In the genomic region with DNA sequence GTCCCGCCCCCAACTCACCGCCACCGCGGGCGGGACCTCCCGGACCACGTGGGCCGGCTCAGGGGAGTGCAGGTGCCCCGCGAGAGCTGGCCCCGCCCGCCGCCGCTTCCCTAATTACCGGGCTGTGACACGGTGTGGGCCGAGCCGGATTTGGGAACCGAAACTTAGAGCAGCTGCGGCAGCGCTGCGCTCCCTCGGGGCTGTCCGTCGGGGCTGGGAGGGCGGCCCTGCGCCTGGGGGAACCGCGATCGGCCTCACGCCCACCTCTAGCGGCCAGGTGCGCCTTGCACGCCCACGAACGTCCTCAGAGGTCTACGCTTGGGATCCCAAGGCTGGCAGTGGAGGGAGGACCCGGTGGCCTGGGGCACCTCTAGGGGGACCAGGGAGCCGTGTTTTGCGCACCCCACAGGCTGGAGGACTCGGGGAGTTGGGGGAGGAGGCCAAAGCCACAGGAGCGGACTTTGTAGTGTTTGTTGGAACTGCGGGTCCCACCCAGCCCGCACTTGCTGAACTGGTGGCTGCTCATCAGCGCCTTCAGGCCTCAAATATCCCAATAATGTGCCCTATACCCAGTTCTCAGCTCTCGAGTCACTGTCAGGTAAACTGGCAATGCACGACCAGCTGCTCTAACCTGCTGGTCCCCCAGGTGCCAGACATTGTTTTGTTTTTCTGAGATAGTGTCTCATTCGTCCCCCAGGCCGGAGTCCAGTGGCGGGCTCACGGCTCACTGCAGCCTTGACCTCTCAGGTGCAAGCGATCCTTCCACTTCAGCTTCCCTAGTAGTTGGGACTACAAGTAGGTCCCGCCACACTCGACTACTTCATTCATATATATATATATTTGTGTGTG, we compare ENCODE assay signal across 1 cellular context.
TF ChIP-seq lines count a peak whose summit lies in the region.

No MANE protein-coding gene starts in this region.

TF ChIP-seq in HepG2, 621 proteins besides CTCF, POLR2A, EP300 and RAD21 (continued from another document and continues in another):
- TF ChIP-seq, protein P1, sequence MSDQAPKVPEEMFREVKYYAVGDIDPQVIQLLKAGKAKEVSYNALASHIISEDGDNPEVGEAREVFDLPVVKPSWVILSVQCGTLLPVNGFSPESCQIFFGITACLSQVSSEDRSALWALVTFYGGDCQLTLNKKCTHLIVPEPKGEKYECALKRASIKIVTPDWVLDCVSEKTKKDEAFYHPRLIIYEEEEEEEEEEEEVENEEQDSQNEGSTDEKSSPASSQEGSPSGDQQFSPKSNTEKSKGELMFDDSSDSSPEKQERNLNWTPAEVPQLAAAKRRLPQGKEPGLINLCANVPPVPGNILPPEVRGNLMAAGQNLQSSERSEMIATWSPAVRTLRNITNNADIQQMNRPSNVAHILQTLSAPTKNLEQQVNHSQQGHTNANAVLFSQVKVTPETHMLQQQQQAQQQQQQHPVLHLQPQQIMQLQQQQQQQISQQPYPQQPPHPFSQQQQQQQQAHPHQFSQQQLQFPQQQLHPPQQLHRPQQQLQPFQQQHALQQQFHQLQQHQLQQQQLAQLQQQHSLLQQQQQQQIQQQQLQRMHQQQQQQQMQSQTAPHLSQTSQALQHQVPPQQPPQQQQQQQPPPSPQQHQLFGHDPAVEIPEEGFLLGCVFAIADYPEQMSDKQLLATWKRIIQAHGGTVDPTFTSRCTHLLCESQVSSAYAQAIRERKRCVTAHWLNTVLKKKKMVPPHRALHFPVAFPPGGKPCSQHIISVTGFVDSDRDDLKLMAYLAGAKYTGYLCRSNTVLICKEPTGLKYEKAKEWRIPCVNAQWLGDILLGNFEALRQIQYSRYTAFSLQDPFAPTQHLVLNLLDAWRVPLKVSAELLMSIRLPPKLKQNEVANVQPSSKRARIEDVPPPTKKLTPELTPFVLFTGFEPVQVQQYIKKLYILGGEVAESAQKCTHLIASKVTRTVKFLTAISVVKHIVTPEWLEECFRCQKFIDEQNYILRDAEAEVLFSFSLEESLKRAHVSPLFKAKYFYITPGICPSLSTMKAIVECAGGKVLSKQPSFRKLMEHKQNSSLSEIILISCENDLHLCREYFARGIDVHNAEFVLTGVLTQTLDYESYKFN (CRISPR knock-in tag; conservative IDR thresholded peaks at IDR 0.05): peak; percentile 41
- TF ChIP-seq ELF3 (CRISPR knock-in tag; IDR thresholded peaks at IDR 0.05) (0 out of 2 replicates have a peak, but pooled peaks have one; percentile 5), ZBTB38 (CRISPR knock-in tag; IDR thresholded peaks at IDR 0.05) (peak; percentile 55; the same call in 1 of the 2 replicates), MED8 (CRISPR knock-in tag; IDR thresholded peaks at IDR 0.05; ENCODE audit: insufficient replicate concordance) (peak; percentile 51), CCAR2 (optimal IDR thresholded peaks at IDR 0.05; ENCODE audit: low read depth, low read length) (no peak), ATRX (CRISPR knock-in tag; IDR thresholded peaks at IDR 0.05; ENCODE audit: borderline replicate concordance) (no peak), KLF16 (CRISPR knock-in tag; IDR thresholded peaks at IDR 0.05) (peak in 1 of 2 experiments; percentile 71; a peak in 2 of 4 replicates), NFYC (CRISPR knock-in tag; IDR thresholded peaks at IDR 0.05) (peak; percentile 13; the same call in 1 of the 2 replicates), KLF12 (CRISPR knock-in tag; IDR thresholded peaks at IDR 0.05; ENCODE audit: borderline replicate concordance) (peak; percentile 80; the same call in 1 of the 2 replicates), ZNF670 (CRISPR knock-in tag; IDR thresholded peaks at IDR 0.05; ENCODE audit: borderline replicate concordance) (peak; percentile 66; the same call in 1 of the 2 replicates), ZNF841 (CRISPR knock-in tag; IDR thresholded peaks at IDR 0.05; ENCODE audit: borderline replicate concordance) (no peak), ZBTB7A (CRISPR knock-in tag; IDR thresholded peaks at IDR 0.05) (no peak), KLF15 (CRISPR knock-in tag; IDR thresholded peaks at IDR 0.05; ENCODE audit: borderline replicate concordance) (0 out of 2 replicates have a peak, but pooled peaks have one; percentile 66), ZKSCAN8 (CRISPR knock-in tag; IDR thresholded peaks at IDR 0.05; ENCODE audit: borderline replicate concordance) (0 out of 2 replicates have a peak, but pooled peaks have one; percentile 47), KDM5B (CRISPR knock-in tag; IDR thresholded peaks at IDR 0.05; ENCODE audit: borderline replicate concordance) (peak; percentile 37; the same call in 1 of the 2 replicates), TAF1 (CRISPR knock-in tag; IDR thresholded peaks at IDR 0.05) (peak; percentile 55; the same call in 1 of the 2 replicates), MIXL1 (CRISPR knock-in tag; IDR thresholded peaks at IDR 0.05) (peak; percentile 55; the same call in 1 of the 2 replicates), MTA1 (CRISPR knock-in tag; IDR thresholded peaks at IDR 0.05; ENCODE audit: borderline replicate concordance) (peak; percentile 81; the same call in 1 of the 2 replicates)
- TF ChIP-seq, protein P2, sequence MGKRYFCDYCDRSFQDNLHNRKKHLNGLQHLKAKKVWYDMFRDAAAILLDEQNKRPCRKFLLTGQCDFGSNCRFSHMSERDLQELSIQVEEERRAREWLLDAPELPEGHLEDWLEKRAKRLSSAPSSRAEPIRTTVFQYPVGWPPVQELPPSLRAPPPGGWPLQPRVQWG (CRISPR knock-in tag; IDR thresholded peaks at IDR 0.05; ENCODE audit: borderline replicate concordance, low read depth): no peak
- TF ChIP-seq, protein P3, sequence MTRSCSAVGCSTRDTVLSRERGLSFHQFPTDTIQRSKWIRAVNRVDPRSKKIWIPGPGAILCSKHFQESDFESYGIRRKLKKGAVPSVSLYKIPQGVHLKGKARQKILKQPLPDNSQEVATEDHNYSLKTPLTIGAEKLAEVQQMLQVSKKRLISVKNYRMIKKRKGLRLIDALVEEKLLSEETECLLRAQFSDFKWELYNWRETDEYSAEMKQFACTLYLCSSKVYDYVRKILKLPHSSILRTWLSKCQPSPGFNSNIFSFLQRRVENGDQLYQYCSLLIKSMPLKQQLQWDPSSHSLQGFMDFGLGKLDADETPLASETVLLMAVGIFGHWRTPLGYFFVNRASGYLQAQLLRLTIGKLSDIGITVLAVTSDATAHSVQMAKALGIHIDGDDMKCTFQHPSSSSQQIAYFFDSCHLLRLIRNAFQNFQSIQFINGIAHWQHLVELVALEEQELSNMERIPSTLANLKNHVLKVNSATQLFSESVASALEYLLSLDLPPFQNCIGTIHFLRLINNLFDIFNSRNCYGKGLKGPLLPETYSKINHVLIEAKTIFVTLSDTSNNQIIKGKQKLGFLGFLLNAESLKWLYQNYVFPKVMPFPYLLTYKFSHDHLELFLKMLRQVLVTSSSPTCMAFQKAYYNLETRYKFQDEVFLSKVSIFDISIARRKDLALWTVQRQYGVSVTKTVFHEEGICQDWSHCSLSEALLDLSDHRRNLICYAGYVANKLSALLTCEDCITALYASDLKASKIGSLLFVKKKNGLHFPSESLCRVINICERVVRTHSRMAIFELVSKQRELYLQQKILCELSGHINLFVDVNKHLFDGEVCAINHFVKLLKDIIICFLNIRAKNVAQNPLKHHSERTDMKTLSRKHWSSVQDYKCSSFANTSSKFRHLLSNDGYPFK (CRISPR knock-in tag; IDR thresholded peaks at IDR 0.05; ENCODE audit: borderline replicate concordance): peak; percentile 70; the same call in 1 of the 2 replicates
- TF ChIP-seq, protein P4, sequence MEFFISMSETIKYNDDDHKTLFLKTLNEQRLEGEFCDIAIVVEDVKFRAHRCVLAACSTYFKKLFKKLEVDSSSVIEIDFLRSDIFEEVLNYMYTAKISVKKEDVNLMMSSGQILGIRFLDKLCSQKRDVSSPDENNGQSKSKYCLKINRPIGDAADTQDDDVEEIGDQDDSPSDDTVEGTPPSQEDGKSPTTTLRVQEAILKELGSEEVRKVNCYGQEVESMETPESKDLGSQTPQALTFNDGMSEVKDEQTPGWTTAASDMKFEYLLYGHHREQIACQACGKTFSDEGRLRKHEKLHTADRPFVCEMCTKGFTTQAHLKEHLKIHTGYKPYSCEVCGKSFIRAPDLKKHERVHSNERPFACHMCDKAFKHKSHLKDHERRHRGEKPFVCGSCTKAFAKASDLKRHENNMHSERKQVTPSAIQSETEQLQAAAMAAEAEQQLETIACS (CRISPR knock-in tag; IDR thresholded peaks at IDR 0.05): no peak
- TF ChIP-seq, protein P5, sequence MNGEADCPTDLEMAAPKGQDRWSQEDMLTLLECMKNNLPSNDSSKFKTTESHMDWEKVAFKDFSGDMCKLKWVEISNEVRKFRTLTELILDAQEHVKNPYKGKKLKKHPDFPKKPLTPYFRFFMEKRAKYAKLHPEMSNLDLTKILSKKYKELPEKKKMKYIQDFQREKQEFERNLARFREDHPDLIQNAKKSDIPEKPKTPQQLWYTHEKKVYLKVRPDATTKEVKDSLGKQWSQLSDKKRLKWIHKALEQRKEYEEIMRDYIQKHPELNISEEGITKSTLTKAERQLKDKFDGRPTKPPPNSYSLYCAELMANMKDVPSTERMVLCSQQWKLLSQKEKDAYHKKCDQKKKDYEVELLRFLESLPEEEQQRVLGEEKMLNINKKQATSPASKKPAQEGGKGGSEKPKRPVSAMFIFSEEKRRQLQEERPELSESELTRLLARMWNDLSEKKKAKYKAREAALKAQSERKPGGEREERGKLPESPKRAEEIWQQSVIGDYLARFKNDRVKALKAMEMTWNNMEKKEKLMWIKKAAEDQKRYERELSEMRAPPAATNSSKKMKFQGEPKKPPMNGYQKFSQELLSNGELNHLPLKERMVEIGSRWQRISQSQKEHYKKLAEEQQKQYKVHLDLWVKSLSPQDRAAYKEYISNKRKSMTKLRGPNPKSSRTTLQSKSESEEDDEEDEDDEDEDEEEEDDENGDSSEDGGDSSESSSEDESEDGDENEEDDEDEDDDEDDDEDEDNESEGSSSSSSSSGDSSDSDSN (CRISPR knock-in tag; IDR thresholded peaks at IDR 0.05): peak; percentile 87
- TF ChIP-seq, protein P6, sequence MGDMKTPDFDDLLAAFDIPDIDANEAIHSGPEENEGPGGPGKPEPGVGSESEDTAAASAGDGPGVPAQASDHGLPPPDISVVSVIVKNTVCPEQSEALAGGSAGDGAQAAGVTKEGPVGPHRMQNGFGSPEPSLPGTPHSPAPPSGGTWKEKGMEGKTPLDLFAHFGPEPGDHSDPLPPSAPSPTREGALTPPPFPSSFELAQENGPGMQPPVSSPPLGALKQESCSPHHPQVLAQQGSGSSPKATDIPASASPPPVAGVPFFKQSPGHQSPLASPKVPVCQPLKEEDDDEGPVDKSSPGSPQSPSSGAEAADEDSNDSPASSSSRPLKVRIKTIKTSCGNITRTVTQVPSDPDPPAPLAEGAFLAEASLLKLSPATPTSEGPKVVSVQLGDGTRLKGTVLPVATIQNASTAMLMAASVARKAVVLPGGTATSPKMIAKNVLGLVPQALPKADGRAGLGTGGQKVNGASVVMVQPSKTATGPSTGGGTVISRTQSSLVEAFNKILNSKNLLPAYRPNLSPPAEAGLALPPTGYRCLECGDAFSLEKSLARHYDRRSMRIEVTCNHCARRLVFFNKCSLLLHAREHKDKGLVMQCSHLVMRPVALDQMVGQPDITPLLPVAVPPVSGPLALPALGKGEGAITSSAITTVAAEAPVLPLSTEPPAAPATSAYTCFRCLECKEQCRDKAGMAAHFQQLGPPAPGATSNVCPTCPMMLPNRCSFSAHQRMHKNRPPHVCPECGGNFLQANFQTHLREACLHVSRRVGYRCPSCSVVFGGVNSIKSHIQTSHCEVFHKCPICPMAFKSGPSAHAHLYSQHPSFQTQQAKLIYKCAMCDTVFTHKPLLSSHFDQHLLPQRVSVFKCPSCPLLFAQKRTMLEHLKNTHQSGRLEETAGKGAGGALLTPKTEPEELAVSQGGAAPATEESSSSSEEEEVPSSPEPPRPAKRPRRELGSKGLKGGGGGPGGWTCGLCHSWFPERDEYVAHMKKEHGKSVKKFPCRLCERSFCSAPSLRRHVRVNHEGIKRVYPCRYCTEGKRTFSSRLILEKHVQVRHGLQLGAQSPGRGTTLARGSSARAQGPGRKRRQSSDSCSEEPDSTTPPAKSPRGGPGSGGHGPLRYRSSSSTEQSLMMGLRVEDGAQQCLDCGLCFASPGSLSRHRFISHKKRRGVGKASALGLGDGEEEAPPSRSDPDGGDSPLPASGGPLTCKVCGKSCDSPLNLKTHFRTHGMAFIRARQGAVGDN (CRISPR knock-in tag; IDR thresholded peaks at IDR 0.05): peak; percentile 84
- TF ChIP-seq, protein P7, sequence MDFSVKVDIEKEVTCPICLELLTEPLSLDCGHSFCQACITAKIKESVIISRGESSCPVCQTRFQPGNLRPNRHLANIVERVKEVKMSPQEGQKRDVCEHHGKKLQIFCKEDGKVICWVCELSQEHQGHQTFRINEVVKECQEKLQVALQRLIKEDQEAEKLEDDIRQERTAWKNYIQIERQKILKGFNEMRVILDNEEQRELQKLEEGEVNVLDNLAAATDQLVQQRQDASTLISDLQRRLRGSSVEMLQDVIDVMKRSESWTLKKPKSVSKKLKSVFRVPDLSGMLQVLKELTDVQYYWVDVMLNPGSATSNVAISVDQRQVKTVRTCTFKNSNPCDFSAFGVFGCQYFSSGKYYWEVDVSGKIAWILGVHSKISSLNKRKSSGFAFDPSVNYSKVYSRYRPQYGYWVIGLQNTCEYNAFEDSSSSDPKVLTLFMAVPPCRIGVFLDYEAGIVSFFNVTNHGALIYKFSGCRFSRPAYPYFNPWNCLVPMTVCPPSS (IDR thresholded peaks at IDR 0.05): no peak
- TF ChIP-seq, protein P8, sequence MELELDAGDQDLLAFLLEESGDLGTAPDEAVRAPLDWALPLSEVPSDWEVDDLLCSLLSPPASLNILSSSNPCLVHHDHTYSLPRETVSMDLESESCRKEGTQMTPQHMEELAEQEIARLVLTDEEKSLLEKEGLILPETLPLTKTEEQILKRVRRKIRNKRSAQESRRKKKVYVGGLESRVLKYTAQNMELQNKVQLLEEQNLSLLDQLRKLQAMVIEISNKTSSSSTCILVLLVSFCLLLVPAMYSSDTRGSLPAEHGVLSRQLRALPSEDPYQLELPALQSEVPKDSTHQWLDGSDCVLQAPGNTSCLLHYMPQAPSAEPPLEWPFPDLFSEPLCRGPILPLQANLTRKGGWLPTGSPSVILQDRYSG (CRISPR knock-in tag; IDR thresholded peaks at IDR 0.05): 0 out of 2 replicates have a peak, but pooled peaks have one; percentile 29
- TF ChIP-seq, protein P9, sequence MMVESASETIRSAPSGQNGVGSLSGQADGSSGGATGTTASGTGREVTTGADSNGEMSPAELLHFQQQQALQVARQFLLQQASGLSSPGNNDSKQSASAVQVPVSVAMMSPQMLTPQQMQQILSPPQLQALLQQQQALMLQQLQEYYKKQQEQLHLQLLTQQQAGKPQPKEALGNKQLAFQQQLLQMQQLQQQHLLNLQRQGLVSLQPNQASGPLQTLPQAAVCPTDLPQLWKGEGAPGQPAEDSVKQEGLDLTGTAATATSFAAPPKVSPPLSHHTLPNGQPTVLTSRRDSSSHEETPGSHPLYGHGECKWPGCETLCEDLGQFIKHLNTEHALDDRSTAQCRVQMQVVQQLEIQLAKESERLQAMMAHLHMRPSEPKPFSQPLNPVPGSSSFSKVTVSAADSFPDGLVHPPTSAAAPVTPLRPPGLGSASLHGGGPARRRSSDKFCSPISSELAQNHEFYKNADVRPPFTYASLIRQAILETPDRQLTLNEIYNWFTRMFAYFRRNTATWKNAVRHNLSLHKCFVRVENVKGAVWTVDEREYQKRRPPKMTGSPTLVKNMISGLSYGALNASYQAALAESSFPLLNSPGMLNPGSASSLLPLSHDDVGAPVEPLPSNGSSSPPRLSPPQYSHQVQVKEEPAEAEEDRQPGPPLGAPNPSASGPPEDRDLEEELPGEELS (CRISPR knock-in tag; IDR thresholded peaks at IDR 0.05): peak; percentile 47
- TF ChIP-seq, protein P10, sequence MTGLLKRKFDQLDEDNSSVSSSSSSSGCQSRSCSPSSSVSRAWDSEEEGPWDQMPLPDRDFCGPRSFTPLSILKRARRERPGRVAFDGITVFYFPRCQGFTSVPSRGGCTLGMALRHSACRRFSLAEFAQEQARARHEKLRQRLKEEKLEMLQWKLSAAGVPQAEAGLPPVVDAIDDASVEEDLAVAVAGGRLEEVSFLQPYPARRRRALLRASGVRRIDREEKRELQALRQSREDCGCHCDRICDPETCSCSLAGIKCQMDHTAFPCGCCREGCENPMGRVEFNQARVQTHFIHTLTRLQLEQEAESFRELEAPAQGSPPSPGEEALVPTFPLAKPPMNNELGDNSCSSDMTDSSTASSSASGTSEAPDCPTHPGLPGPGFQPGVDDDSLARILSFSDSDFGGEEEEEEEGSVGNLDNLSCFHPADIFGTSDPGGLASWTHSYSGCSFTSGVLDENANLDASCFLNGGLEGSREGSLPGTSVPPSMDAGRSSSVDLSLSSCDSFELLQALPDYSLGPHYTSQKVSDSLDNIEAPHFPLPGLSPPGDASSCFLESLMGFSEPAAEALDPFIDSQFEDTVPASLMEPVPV (CRISPR knock-in tag; IDR thresholded peaks at IDR 0.05): peak; percentile 74
